Comparison of ENCODE assay signal across 1 cellular context in genomic region chr17:16383216-16383615, GRCh38.
TF ChIP-seq lines count a peak whose summit lies in the region.

No MANE protein-coding gene starts in this region.

TF ChIP-seq in K562, 482 proteins besides CTCF, POLR2A, EP300 and RAD21 (continued from another document):
- no peak for TF ChIP-seq THRA (IDR thresholded peaks at IDR 0.05)
- TF ChIP-seq SLC30A9 (CRISPR knock-in tag; IDR thresholded peaks at IDR 0.05): no peak
- TF ChIP-seq NCOA6 (IDR thresholded peaks at IDR 0.05): no peak
- no peak for TF ChIP-seq SMAD1 (IDR thresholded peaks at IDR 0.05; ENCODE audit: low read depth, low read length, partially characterized antibody)
- TF ChIP-seq ILF3 (IDR thresholded peaks at IDR 0.05; ENCODE audit: borderline replicate concordance): peak; percentile 86
- TF ChIP-seq YY1 (IDR thresholded peaks at IDR 0.05; ENCODE audit: borderline replicate concordance in 1 of 3, control insufficient read depth in 1 of 3, extremely low read depth in 1 of 3, insufficient read depth in 3 of 3, insufficient read length in 1 of 3, insufficient replicate concordance in 2 of 3, low read depth in 1 of 3, low read length in 2 of 3): no peak
- no peak for TF ChIP-seq TCFL5 (CRISPR knock-in tag; conservative IDR thresholded peaks at IDR 0.05)
- no peak for TF ChIP-seq ZNF23 (CRISPR knock-in tag; IDR thresholded peaks at IDR 0.05)
- no peak for TF ChIP-seq CTBP1 (IDR thresholded peaks at IDR 0.05; ENCODE audit: borderline replicate concordance)
- TF ChIP-seq ELK1 (CRISPR knock-in tag; IDR thresholded peaks at IDR 0.05): no peak
- no peak for TF ChIP-seq WHSC1 (IDR thresholded peaks at IDR 0.05; ENCODE audit: low read length)
- TF ChIP-seq FOXJ2 (tag; IDR thresholded peaks at IDR 0.05): no peak
- peak; percentile 57 for TF ChIP-seq SUPT5H (IDR thresholded peaks at IDR 0.05)
- peak; percentile 45; the same call in 1 of the 2 replicates for TF ChIP-seq SP1 (CRISPR knock-in tag; IDR thresholded peaks at IDR 0.05)
- TF ChIP-seq TCF7 (IDR thresholded peaks at IDR 0.05; ENCODE audit: borderline replicate concordance): no peak
- TF ChIP-seq ZC3H4 (CRISPR knock-in tag; IDR thresholded peaks at IDR 0.05; ENCODE audit: borderline replicate concordance): no peak
